ENCODE assay signal across 18 cellular contexts in genomic region chr21:28832715-28833061, GRCh38.
DNase-seq lines count a peak whose midpoint lies in the region; ATAC-seq and TF ChIP-seq lines count a peak whose summit lies in the region.
"Had no signal": no experiment of that assay in that cellular context is flagged by ENCODE, and none has a peak within 500 bp of the region (broad histone marks: within the 10 kb centered on the region; RNA-seq: fewer than 3 reads in every experiment).

No MANE protein-coding gene starts in this region.

- TF ChIP-seq POLR2A in spleen (IDR thresholded peaks at IDR 0.05), result no peak

- peaks cover 65% of the 10 kb centered on the region for H3K4me1 Mint-ChIP-seq in activated T-cell treated with anti-CD3 and anti-CD28 coated beads, Interleukin-2, amount 50 U/mL, for 72 hours (ENCODE audit: low read depth)
- peaks cover 65% of the 10 kb centered on the region for H3K4me1 Mint-ChIP-seq in activated naive CD8-positive, alpha-beta T cell treated with anti-CD3 and anti-CD28 coated beads, Interleukin-2, amount 50 U/mL, for 24 hours
- H3K4me1 Mint-ChIP-seq: CD14-positive monocyte had no signal

- no peaks in the 10 kb centered on the region for H3K9me3 ChIP-seq in PC-3 (ENCODE audit: low read length)
- H3K9me3 ChIP-seq in spleen, result no peaks in the 10 kb centered on the region
- H3K9me3 ChIP-seq: esophagus squamous epithelium, gastroesophageal sphincter, right atrium auricular region had no signal

- H3K9ac ChIP-seq in PC-3 (ENCODE audit: low read length), result no peak overlapping the region

- WGBS in spleen, 5 donors, result 86 to 97% (median 89%) methylated on average over 3 of the region's 3 CpGs

- H3K27ac Mint-ChIP-seq in activated T-cell treated with anti-CD3 and anti-CD28 coated beads, Interleukin-2, amount 50 U/mL, for 72 hours, result peak overlapping the region; percentile 88
- H3K27ac Mint-ChIP-seq in activated naive CD8-positive, alpha-beta T cell treated with anti-CD3 and anti-CD28 coated beads, Interleukin-2, amount 50 U/mL, for 24 hours, result peak overlapping the region; percentile 63
- H3K27ac Mint-ChIP-seq: CD14-positive monocyte, HFFc6 had no signal

- peaks cover 1 to 7% of the 10 kb centered on the region in 2 donors for H3K36me3 Mint-ChIP-seq in activated T-cell treated with anti-CD3 and anti-CD28 coated beads, Interleukin-2, amount 50 U/mL, for 72 hours (ENCODE audit: insufficient read depth in 2 of 2)
- H3K36me3 Mint-ChIP-seq in activated naive CD8-positive, alpha-beta T cell treated with anti-CD3 and anti-CD28 coated beads, Interleukin-2, amount 50 U/mL, for 24 hours (ENCODE audit: low read depth), result peaks cover 1% of the 10 kb centered on the region

- H3K36me3 ChIP-seq in PC-3 (ENCODE audit: low read depth, low read length) (no peaks in the 10 kb centered on the region), spleen (no peaks in the 10 kb centered on the region)
- H3K36me3 ChIP-seq: esophagus squamous epithelium, gastroesophageal sphincter, right atrium auricular region had no signal

- intact Hi-C loops in PC-3 (cut with micrococcal nuclease), result loop anchor here (2.0 kb wide), 1 partner anchor 38 kb away; no protein-coding TSS in a partner anchor
- intact Hi-C loops in spleen (cut with DNase I; ENCODE audit: low total_unique reads), result no loop called here

- ATAC-seq in activated T-cell treated with anti-CD3 and anti-CD28 coated beads, Interleukin-2, amount 50 U/mL, for 72 hours (replicated peaks in 1 of 2), result peak in 1 of 2 donors; percentile 12
- ATAC-seq in PC-3, result no peak
- ATAC-seq in activated naive CD8-positive, alpha-beta T cell treated with anti-CD3 and anti-CD28 coated beads, Interleukin-2, amount 50 U/mL, for 24 hours, result no peak
- no peak for ATAC-seq in HG03280 (IDR thresholded peaks at IDR 0.05; ENCODE audit: unreplicated experiment)

- no peaks in the 10 kb centered on the region for H3K27me3 ChIP-seq in PC-3 (ENCODE audit: low read length)
- H3K27me3 ChIP-seq in spleen (replicated peaks in 1 of 7), result no peaks in the 10 kb centered on the region
- H3K27me3 ChIP-seq: esophagus squamous epithelium, gastroesophageal sphincter, right atrium auricular region had no signal

- H3K27me3 Mint-ChIP-seq in activated T-cell treated with anti-CD3 and anti-CD28 coated beads, Interleukin-2, amount 50 U/mL, for 72 hours (ENCODE audit: low read depth), result no peaks in the 10 kb centered on the region
- no peaks in the 10 kb centered on the region for H3K27me3 Mint-ChIP-seq in activated naive CD8-positive, alpha-beta T cell treated with anti-CD3 and anti-CD28 coated beads, Interleukin-2, amount 50 U/mL, for 24 hours

- H3K9me3 Mint-ChIP-seq in activated T-cell treated with anti-CD3 and anti-CD28 coated beads, Interleukin-2, amount 50 U/mL, for 72 hours, result peaks cover 0 to 3% of the 10 kb centered on the region in 2 donors
- H3K9me3 Mint-ChIP-seq in activated naive CD8-positive, alpha-beta T cell treated with anti-CD3 and anti-CD28 coated beads, Interleukin-2, amount 50 U/mL, for 24 hours, result no peaks in the 10 kb centered on the region
- H3K9me3 Mint-ChIP-seq: HFFc6 had no signal

- H3K4me2 ChIP-seq in PC-3 (ENCODE audit: low read length), result peak overlapping the region; percentile 23

- H3K4me1 ChIP-seq in PC-3 (ENCODE audit: insufficient read depth, low read length), result peaks cover 31% of the 10 kb centered on the region
- H3K4me1 ChIP-seq in spleen, result peaks cover 0 to 44% (median 13%) of the 10 kb centered on the region in 6 donors

- no peak overlapping the region for H2AFZ ChIP-seq in PC-3 (ENCODE audit: low read length)

- peaks cover 4% of the 10 kb centered on the region for H3F3A ChIP-seq in PC-3 (ENCODE audit: low read length, unreplicated experiment)

- TF ChIP-seq CTCF in PC-3 (conservative IDR thresholded peaks at IDR 0.05; ENCODE audit: low read depth, low read length) (no peak), spleen (IDR thresholded peaks at IDR 0.05 in 8 of 11, conservative IDR thresholded peaks at IDR 0.05 in 3 of 11) (no peak)

- H3K4me3 ChIP-seq in PC-3 (ENCODE audit: low read length) (no peak overlapping the region), spleen (no peak overlapping the region)
- H3K4me3 ChIP-seq: esophagus squamous epithelium, gastroesophageal sphincter, GM12878, right atrium auricular region had no signal

- DNase-seq in activated T-cell treated with anti-CD3 and anti-CD28 coated beads, Interleukin-2, amount 50 U/mL, for 72 hours, result no peak
- DNase-seq in activated T-cell treated with anti-CD3 and anti-CD28 coated beads for 4 hours (no peak), PC-3 (no peak), spleen (no peak), NCI-H2081 treated with DMSO at 0.1 percent for 48 hours (lab: John Stamatoyannopoulos, UW) (no peak), germinal center (ENCODE audit: low spot score) (no peak)
- DNase-seq in activated naive CD8-positive, alpha-beta T cell treated with anti-CD3 and anti-CD28 coated beads, Interleukin-2, amount 50 U/mL, for 24 hours, result no peak
- DNase-seq: effector CD8-positive, alpha-beta T cell; esophagus squamous epithelium; NCI-H748 treated with DMSO at 0.1 percent for 48 hours had no signal

- no peaks in the 10 kb centered on the region for H3K9me2 ChIP-seq in PC-3 (replicated peaks; ENCODE audit: low read length)

- peak overlapping the region; percentile 53 to 78 for H3K4me3 Mint-ChIP-seq in activated T-cell treated with anti-CD3 and anti-CD28 coated beads, Interleukin-2, amount 50 U/mL, for 72 hours
- H3K4me3 Mint-ChIP-seq in activated naive CD8-positive, alpha-beta T cell treated with anti-CD3 and anti-CD28 coated beads, Interleukin-2, amount 50 U/mL, for 24 hours, result no peak overlapping the region
- H3K4me3 Mint-ChIP-seq: CD14-positive monocyte, HFFc6 had no signal

- H4K20me1 ChIP-seq in PC-3 (ENCODE audit: low read length), result no peaks in the 10 kb centered on the region

- CTCF ChIA-PET in PC-3 (lab: Charles Lee), result no interaction called here

- POLR2A ChIA-PET in PC-3 (lab: Charles Lee; ENCODE audit: unreplicated experiment), result interaction anchor here (0.5 to 0.6 kb wide), 2 partner anchors 27 to 160 kb away, joined by 3 read pairs; partner anchors contain the start of gene LTN1

- no TSS peak for BruUV-seq in PC-3 (replicated peaks; lab: Mats Ljungman, UMichigan)

- no peaks in the 10 kb centered on the region for H3K79me2 ChIP-seq in PC-3 (ENCODE audit: low read length)

- peak overlapping the region; percentile 27 for H3K27ac ChIP-seq in PC-3 (ENCODE audit: low read length)
- peak overlapping the region in 7 of 8 donors; percentile 20 to 80 (median 40) for H3K27ac ChIP-seq in spleen
- H3K27ac ChIP-seq: gastroesophageal sphincter, HL-60, right atrium auricular region, VCaP had no signal
